11 cellular contexts compared by ENCODE assay signal in the genomic region with DNA sequence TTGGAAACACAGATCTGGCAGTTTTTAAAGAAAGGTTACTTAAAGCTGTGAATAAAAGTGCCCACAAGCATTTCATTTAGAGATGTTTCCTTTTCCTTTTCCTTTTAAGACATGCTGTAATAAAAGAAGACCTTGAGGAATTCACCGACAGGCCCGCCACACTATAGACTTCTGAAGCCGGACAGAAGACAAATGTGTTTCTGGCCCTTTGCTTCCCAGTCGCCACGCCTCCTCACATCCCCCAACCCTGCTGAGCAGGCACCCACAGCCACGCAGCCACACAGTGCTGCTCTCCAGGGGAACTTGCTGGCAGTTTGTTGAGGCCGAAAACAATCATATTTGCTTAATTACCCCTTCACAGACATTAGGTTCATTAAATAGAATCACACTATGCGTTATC.
"Had no signal": no experiment of that assay in that cellular context is flagged by ENCODE, and none has a peak within 500 bp of the region (broad histone marks: within the 10 kb centered on the region; RNA-seq: fewer than 3 reads in every experiment).

No MANE protein-coding gene starts in this region.

- H3K9me3 Mint-ChIP-seq: activated CD4-positive, alpha-beta T cell treated with anti-CD3 and anti-CD28 coated beads, Interleukin-2, amount 10 ng/mL, durations not matched to agents 7 days and 5 days; activated naive CD4-positive, alpha-beta T cell treated with anti-CD3 and anti-CD28 coated beads, Interleukin-2, amount 10 ng/mL, durations not matched to agents 7 days and 5 days; activated T-helper 2 cell treated with anti-CD3 and anti-CD28 coated beads, Interferon-gamma antibody, Interleukin-2, Interleukin-4, amounts not matched to agents 10 μg/mL and 5 μg/mL and 100 μg/mL, durations not matched to agents 14 hours and 24 hours and 36 hours; natural killer cell; T-helper 1 cell treated with Interleukin-12 subunit alpha and Interleukin-12 subunit beta and Interleukin-4 antibody, amounts not matched to agents 30 μg/mL and 1 μg/mL, for 36 hours had no signal

- H3K9me3 ChIP-seq: gastroesophageal sphincter, prostate gland, thyroid gland had no signal

- ATAC-seq: gastroesophageal sphincter, natural killer cell had no signal

- H3K4me3 ChIP-seq: gastroesophageal sphincter, lung, prostate gland, thyroid gland had no signal

- H3K27ac Mint-ChIP-seq: activated CD4-positive, alpha-beta T cell treated with anti-CD3 and anti-CD28 coated beads, Interleukin-2, amount 10 ng/mL, durations not matched to agents 7 days and 5 days; activated naive CD4-positive, alpha-beta T cell treated with anti-CD3 and anti-CD28 coated beads, Interleukin-2, amount 10 ng/mL, durations not matched to agents 7 days and 5 days; activated T-helper 2 cell treated with anti-CD3 and anti-CD28 coated beads, Interferon-gamma antibody, Interleukin-2, Interleukin-4, amounts not matched to agents 10 μg/mL and 5 μg/mL and 100 μg/mL, durations not matched to agents 14 hours and 24 hours and 36 hours; natural killer cell; T-helper 1 cell treated with Interleukin-12 subunit alpha and Interleukin-12 subunit beta and Interleukin-4 antibody, amounts not matched to agents 30 μg/mL and 1 μg/mL, for 36 hours had no signal

- H3K36me3 ChIP-seq: gastroesophageal sphincter, prostate gland had no signal

- H3K27me3 Mint-ChIP-seq: activated CD4-positive, alpha-beta T cell treated with anti-CD3 and anti-CD28 coated beads, Interleukin-2, amount 10 ng/mL, durations not matched to agents 7 days and 5 days; activated naive CD4-positive, alpha-beta T cell treated with anti-CD3 and anti-CD28 coated beads, Interleukin-2, amount 10 ng/mL, durations not matched to agents 7 days and 5 days had no signal

- H3K4me1 ChIP-seq: prostate gland had no signal

- H3K27ac ChIP-seq: gastroesophageal sphincter, prostate gland, thyroid gland had no signal

- H3K4me3 Mint-ChIP-seq: activated CD4-positive, alpha-beta T cell treated with anti-CD3 and anti-CD28 coated beads, Interleukin-2, amount 10 ng/mL, durations not matched to agents 7 days and 5 days; activated naive CD4-positive, alpha-beta T cell treated with anti-CD3 and anti-CD28 coated beads, Interleukin-2, amount 10 ng/mL, durations not matched to agents 7 days and 5 days; natural killer cell; T-helper 1 cell treated with Interleukin-12 subunit alpha and Interleukin-12 subunit beta and Interleukin-4 antibody, amounts not matched to agents 30 μg/mL and 1 μg/mL, for 36 hours had no signal

- DNase-seq: activated CD4-positive, alpha-beta T cell treated with anti-CD3 and anti-CD28 coated beads, Interleukin-2, amount 10 ng/mL, durations not matched to agents 7 days and 5 days; activated CD4-positive, CD25-positive, alpha-beta regulatory T cell; activated naive CD4-positive, alpha-beta T cell treated with anti-CD3 and anti-CD28 coated beads, Interleukin-2, amount 10 ng/mL, durations not matched to agents 7 days and 5 days; natural killer cell; stimulated activated CD4-positive, alpha-beta T cell treated with anti-CD3 and anti-CD28 coated beads, Interleukin-15, amount 100 ng/mL, for 24 hours; thyroid gland had no signal

- H3K4me1 Mint-ChIP-seq: activated CD4-positive, alpha-beta T cell treated with anti-CD3 and anti-CD28 coated beads, Interleukin-2, amount 10 ng/mL, durations not matched to agents 7 days and 5 days; activated naive CD4-positive, alpha-beta T cell treated with anti-CD3 and anti-CD28 coated beads, Interleukin-2, amount 10 ng/mL, durations not matched to agents 7 days and 5 days had no signal

- H3K27me3 ChIP-seq: gastroesophageal sphincter, thyroid gland had no signal

- H3K36me3 Mint-ChIP-seq: activated naive CD4-positive, alpha-beta T cell treated with anti-CD3 and anti-CD28 coated beads, Interleukin-2, amount 10 ng/mL, durations not matched to agents 7 days and 5 days; natural killer cell had no signal
